Comparison of ENCODE assay signal across 14 cellular contexts in the genomic region with DNA sequence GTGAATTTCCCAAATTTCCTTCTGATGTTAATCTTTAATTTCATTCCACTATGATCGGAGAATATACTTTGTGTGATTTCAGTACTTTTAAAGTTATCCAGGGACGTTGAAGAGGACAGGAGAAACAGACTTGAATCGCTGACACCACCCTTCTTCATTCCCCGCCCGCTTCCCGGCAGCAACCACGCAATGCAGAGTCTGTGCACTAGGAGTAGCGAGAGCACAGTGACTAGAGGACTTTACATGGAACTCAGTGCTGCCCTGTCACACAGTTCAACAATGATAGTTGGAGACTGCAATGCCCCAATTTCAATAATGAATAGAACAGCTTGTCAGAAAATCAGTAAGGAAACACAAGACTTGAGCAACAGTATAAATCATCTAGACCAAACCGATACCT.
DNase-seq lines count a peak whose midpoint lies in the region; ATAC-seq, FAIRE-seq and TF ChIP-seq lines count a peak whose summit lies in the region.
"Had no signal": no experiment of that assay in that cellular context is flagged by ENCODE, and none has a peak within 500 bp of the region (broad histone marks: within the 10 kb centered on the region; RNA-seq: fewer than 3 reads in every experiment).

No MANE protein-coding gene starts in this region.

- H3K4me2 ChIP-seq in HCT116 (ENCODE audit: low read length) (no peak overlapping the region), H1 (ENCODE audit: insufficient read depth in 1 of 2, low read depth in 2 of 2, low read length in 2 of 2) (no peak overlapping the region)
- H3K4me2 ChIP-seq: BLaER1 had no signal

- TF ChIP-seq RAD21 in HCT116 (IDR thresholded peaks at IDR 0.05; ENCODE audit: low read depth) (no peak), H1 (IDR thresholded peaks at IDR 0.05 in 1 of 2, conservative IDR thresholded peaks at IDR 0.05 in 1 of 2; ENCODE audit: low read depth in 2 of 2, low read length in 2 of 2) (peak; percentile 21 to 29; a peak in 2 of 4 replicates)

- no TSS peak for BruUV-seq in HCT116 (replicated peaks; lab: Mats Ljungman, UMichigan)

- no peak overlapping the region for H4K5ac ChIP-seq in H1 (ENCODE audit: insufficient read length, low read depth, low read length)

- POLR2A ChIA-PET in HCT116 (lab: Charles Lee) (no interaction called here), H1 (lab: Charles Lee; ENCODE audit: partially characterized antibody) (no interaction called here)

- H3K18ac ChIP-seq in H1 (ENCODE audit: extremely low read depth, low read length), result no peak overlapping the region

- no peaks in the 10 kb centered on the region for H3K23me2 ChIP-seq in H1 (ENCODE audit: low read depth, low read length)

- CTCF ChIA-PET in HCT116 (lab: Charles Lee), result no interaction called here
- CTCF ChIA-PET in H1 (lab: Charles Lee; ENCODE audit: partially characterized antibody), result interaction anchor here (0.9 to 1.0 kb wide), 3 partner anchors 9 to 49 kb away, joined by 3 to 4 read pairs (median 3); no protein-coding TSS in a partner anchor

- H3K36me3 ChIP-seq in HCT116 (ENCODE audit: control insufficient read depth in 1 of 2, insufficient read depth in 2 of 2, low read length in 2 of 2) (no peaks in the 10 kb centered on the region), H1 (ENCODE audit: control insufficient read depth in 2 of 4, insufficient read depth in 4 of 4, low read length in 3 of 4) (no peaks in the 10 kb centered on the region)
- H3K36me3 ChIP-seq: SJSA1 had no signal

- TF ChIP-seq CTCF in HCT116 (IDR thresholded peaks at IDR 0.05 in 2 of 3, conservative IDR thresholded peaks at IDR 0.05 in 1 of 3; ENCODE audit: borderline replicate concordance in 1 of 3, insufficient read depth in 1 of 3, low read depth in 2 of 3, low read length in 2 of 3), result peak in 2 of 3 experiments; percentile 8 to 34; a peak in 2 of 6 replicates
- TF ChIP-seq CTCF in H1 (IDR thresholded peaks at IDR 0.05; ENCODE audit: control extremely low read depth in 1 of 3, insufficient read depth in 1 of 3, low read depth in 1 of 3, low read length in 3 of 3), result peak in 2 of 3 experiments; percentile 36 to 48; a peak in 2 of 4 replicates
- peak; percentile 21 for TF ChIP-seq CTCF in neural crest cell (conservative IDR thresholded peaks at IDR 0.05)

- H3K79me2 ChIP-seq in HCT116 (ENCODE audit: insufficient read depth, low read length) (peaks cover 4% of the 10 kb centered on the region; the same call in 1 of the 2 replicates), H1 (ENCODE audit: control insufficient read depth in 1 of 2, insufficient read depth in 2 of 2, low read length in 2 of 2) (no peaks in the 10 kb centered on the region)

- no peak overlapping the region for H3K4me3 ChIP-seq in HCT116 (replicated peaks in 1 of 2; ENCODE audit: low read depth in 1 of 2, low read length in 2 of 2)
- no peak overlapping the region for H3K4me3 ChIP-seq in H1 (ENCODE audit: extremely low read depth in 1 of 4, insufficient read depth in 2 of 4, low read depth in 3 of 4, low read length in 4 of 4)
- H3K4me3 ChIP-seq: BLaER1, SJSA1 had no signal

- no peak overlapping the region for H3K23ac ChIP-seq in H1 (ENCODE audit: insufficient read length)

- H2BK12ac ChIP-seq in H1 (ENCODE audit: low read depth, low read length), result no peak overlapping the region

- no peak overlapping the region for H2BK15ac ChIP-seq in H1 (ENCODE audit: low read length)

- no peak overlapping the region for H3K14ac ChIP-seq in H1 (ENCODE audit: insufficient read length)

- H3K27me3 ChIP-seq in HCT116 (ENCODE audit: insufficient read depth, low read length) (no peaks in the 10 kb centered on the region), H1 (replicated peaks in 1 of 4; ENCODE audit: control insufficient read depth in 3 of 4, extremely low read depth in 1 of 4, insufficient read depth in 3 of 4, low read length in 3 of 4) (no peaks in the 10 kb centered on the region)
- H3K27me3 ChIP-seq: BLaER1, SJSA1 had no signal

- no peak overlapping the region for H2BK20ac ChIP-seq in H1 (ENCODE audit: low read length)

- H3K79me1 ChIP-seq in H1 (ENCODE audit: low read depth, low read length), result no peaks in the 10 kb centered on the region

- H3K9me3 ChIP-seq in HCT116 (ENCODE audit: control insufficient read depth in 1 of 2, insufficient read depth in 1 of 2, low read depth in 1 of 2, low read length in 2 of 2), result no peaks in the 10 kb centered on the region
- no peaks in the 10 kb centered on the region for H3K9me3 ChIP-seq in H1 (ENCODE audit: insufficient read depth in 2 of 2, low read depth in 1 of 2, low read length in 1 of 2)
- H3K9me3 ChIP-seq: SJSA1 had no signal

- H2BK5ac ChIP-seq in H1 (ENCODE audit: low read depth, low read length), result no peak overlapping the region

- no peak overlapping the region for H2AFZ ChIP-seq in HCT116 (ENCODE audit: low read depth, low read length, poor library complexity, severe bottlenecking)
- H2AFZ ChIP-seq in H1 (ENCODE audit: low read length), result no peak overlapping the region

- no peak overlapping the region for H2AK5ac ChIP-seq in H1 (ENCODE audit: low read depth, low read length)

- H4K91ac ChIP-seq in H1 (replicated peaks; ENCODE audit: insufficient read length, low read length), result no peak overlapping the region

- H3K4me1 ChIP-seq in HCT116 (ENCODE audit: control insufficient read depth in 1 of 2, insufficient read depth in 2 of 2, low read length in 2 of 2) (no peaks in the 10 kb centered on the region), H1 (replicated peaks in 1 of 4; ENCODE audit: control insufficient read depth in 3 of 4, insufficient read depth in 4 of 4, low read length in 3 of 4) (no peaks in the 10 kb centered on the region)
- H3K4me1 ChIP-seq: BLaER1, SJSA1 had no signal

- no peak overlapping the region for H3K4me3 Mint-ChIP-seq in neural crest cell

- FAIRE-seq in H1 (lab: Jason Lieb, UNC), result no peak
- FAIRE-seq: GM12891 had no signal

- H3K27me3 Mint-ChIP-seq in neural crest cell (ENCODE audit: low read depth), result no peaks in the 10 kb centered on the region

- peak; percentile 2 for DNase-seq in Daoy (ENCODE audit: low read depth)
- no peak for DNase-seq in HCT116 (ENCODE audit: low read depth, low spot score)
- DNase-seq in H1 (ENCODE audit: low read depth in 1 of 2, low spot score in 2 of 2), result no peak
- no peak for DNase-seq in neural crest cell (ENCODE audit: low read depth, low spot score)
- no peak for DNase-seq in hepatic stellate cell (ENCODE audit: low spot score)
- no peak for DNase-seq in SW 1271 (lab: John Stamatoyannopoulos, UW)
- DNase-seq: MM.1S, NCI-H187 treated with DMSO at 0.1 percent for 48 hours, NCI-H2171, NCI-H446 treated with DMSO at 0.1 percent for 48 hours had no signal

- H2BK120ac ChIP-seq in H1 (replicated peaks; ENCODE audit: low read depth, low read length), result no peak overlapping the region

- H3K56ac ChIP-seq in H1 (replicated peaks; ENCODE audit: insufficient read length, low read depth, low read length), result no peak overlapping the region

- TF ChIP-seq POLR2A in HCT116 (IDR thresholded peaks at IDR 0.05; ENCODE audit: borderline replicate concordance, extremely low read depth, insufficient read depth, insufficient read length) (no peak), H1 (IDR thresholded peaks at IDR 0.05; ENCODE audit: control extremely low read depth in 1 of 2, low read depth in 2 of 2, low read length in 2 of 2) (no peak)

- no peak for TF ChIP-seq EP300 in H1 (IDR thresholded peaks at IDR 0.05; ENCODE audit: borderline replicate concordance in 1 of 2, low read depth in 2 of 2, low read length in 2 of 2)

- H4K20me1 ChIP-seq in HCT116 (ENCODE audit: insufficient read depth), result 0 out of 2 replicates have a peak, but pooled peaks cover 5% of the 10 kb centered on the region
- no peaks in the 10 kb centered on the region for H4K20me1 ChIP-seq in H1 (replicated peaks in 1 of 2; ENCODE audit: control insufficient read depth in 1 of 2, insufficient read depth in 2 of 2, low read length in 2 of 2)
- H4K20me1 ChIP-seq: BLaER1 had no signal

- ATAC-seq in HCT116, result peak; percentile 82
- ATAC-seq in GM18873 (IDR thresholded peaks at IDR 0.05; ENCODE audit: low FRiP score, unreplicated experiment), result no peak

- H3K9ac ChIP-seq in HCT116 (ENCODE audit: low read length) (no peak overlapping the region), H1 (replicated peaks in 1 of 4; ENCODE audit: extremely low read depth in 1 of 4, low read depth in 3 of 4, low read length in 3 of 4) (no peak overlapping the region)
- H3K9ac ChIP-seq: BLaER1 had no signal

- RAD21 ChIA-PET in HCT116 (lab: Charles Lee; ENCODE audit: low non-redundant PET in 1 of 2, low total read pairs in 2 of 2, uncharacterized antibody in 2 of 2, unreplicated experiment in 2 of 2), result no interaction called here

- no peak overlapping the region for H3K27ac Mint-ChIP-seq in neural crest cell (ENCODE audit: unreplicated experiment)

- no peaks in the 10 kb centered on the region for H3K4me1 Mint-ChIP-seq in neural crest cell

- H3K27ac ChIP-seq in HCT116 (ENCODE audit: low read depth, low read length) (no peak overlapping the region), H1 (ENCODE audit: low read depth, low read length) (no peak overlapping the region)
- H3K27ac ChIP-seq: BLaER1, SJSA1 had no signal

- no peaks in the 10 kb centered on the region for H3K9me2 ChIP-seq in HCT116 (ENCODE audit: insufficient read depth)

- no peak overlapping the region for H4K8ac ChIP-seq in H1 (ENCODE audit: extremely low read depth, insufficient read depth, low read length)

- intact Hi-C loops in HCT116 (cut with micrococcal nuclease), result no loop called here

- peaks cover 9% of the 10 kb centered on the region for H3K36me3 Mint-ChIP-seq in neural crest cell (ENCODE audit: low read depth)

- 79% methylated on average over 9 of the region's 9 CpGs; no CpG with 5 or more reads in 1 of the 2 experiments for WGBS in H1 (ENCODE audit: extremely low coverage in 1 of 2, insufficient coverage in 1 of 2, insufficient read length in 1 of 2, insufficient replicate concordance in 2 of 2, low coverage in 1 of 2, low lambda C conversion rate in 2 of 2, missing lambda C conversion rate in 1 of 2), 2 experiments

- no peak overlapping the region for H3K4ac ChIP-seq in H1 (replicated peaks; ENCODE audit: insufficient read length, low read depth, low read length)

- H3K9me3 Mint-ChIP-seq in neural crest cell, result peaks cover 5% of the 10 kb centered on the region

TF ChIP-seq in HCT116, 20 proteins besides CTCF, POLR2A, EP300 and RAD21 (continues in another document):
- TF ChIP-seq POLR2AphosphoS5 (IDR thresholded peaks at IDR 0.05; ENCODE audit: low read depth, low read length), result no peak
- no peak for TF ChIP-seq EZH2 (IDR thresholded peaks at IDR 0.05)
- TF ChIP-seq CBX3 (IDR thresholded peaks at IDR 0.05; ENCODE audit: low read depth), result no peak

TF ChIP-seq in H1, 55 proteins besides CTCF, POLR2A, EP300 and RAD21 (continues in another document):
- TF ChIP-seq ZNF274 (IDR thresholded peaks at IDR 0.05; ENCODE audit: borderline replicate concordance, extremely low read depth, low read length) (no peak), RFX5 (IDR thresholded peaks at IDR 0.05; ENCODE audit: borderline replicate concordance, low read depth, low read length) (no peak)
- TF ChIP-seq, protein P1, sequence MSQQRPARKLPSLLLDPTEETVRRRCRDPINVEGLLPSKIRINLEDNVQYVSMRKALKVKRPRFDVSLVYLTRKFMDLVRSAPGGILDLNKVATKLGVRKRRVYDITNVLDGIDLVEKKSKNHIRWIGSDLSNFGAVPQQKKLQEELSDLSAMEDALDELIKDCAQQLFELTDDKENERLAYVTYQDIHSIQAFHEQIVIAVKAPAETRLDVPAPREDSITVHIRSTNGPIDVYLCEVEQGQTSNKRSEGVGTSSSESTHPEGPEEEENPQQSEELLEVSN (IDR thresholded peaks at IDR 0.05), result no peak
